In genomic region chr1:158371188-158371953, GRCh38 we compare ENCODE assay signal across 9 cellular contexts.
DNase-seq lines count a peak whose midpoint lies in the region; ATAC-seq and TF ChIP-seq lines count a peak whose summit lies in the region.
"Had no signal": no experiment of that assay in that cellular context is flagged by ENCODE, and none has a peak within 500 bp of the region (broad histone marks: within the 10 kb centered on the region; RNA-seq: fewer than 3 reads in every experiment).

No MANE protein-coding gene starts in this region.

- H3K27me3 ChIP-seq in HAP-1 (ENCODE audit: low read depth): no peaks in the 10 kb centered on the region

- in situ Hi-C loops in GM13976 (cut with MboI; ENCODE audit: low sequenced_read_pairs, unreplicated experiment): no loop called here
- in situ Hi-C loops in HAP-1 (cut with MboI; ENCODE audit: low sequenced_read_pairs): no loop called here

- no peak for TF ChIP-seq CTCF in GM13976 (IDR thresholded peaks at IDR 0.05; ENCODE audit: borderline replicate concordance, control extremely low read depth, extremely low read depth, insufficient read depth, missing control alignments)

- no peaks in the 10 kb centered on the region for H3K4me1 ChIP-seq in HAP-1

- no peak overlapping the region for H3K4me3 ChIP-seq in HAP-1

- H3K9me3 ChIP-seq in HAP-1: no peaks in the 10 kb centered on the region

- ATAC-seq in GM18870 (IDR thresholded peaks at IDR 0.05; ENCODE audit: unreplicated experiment) (peak; percentile 96), GM21526 (IDR thresholded peaks at IDR 0.05; ENCODE audit: low FRiP score, unreplicated experiment) (peak; percentile 93), HG03354 (IDR thresholded peaks at IDR 0.05; ENCODE audit: poor library complexity, severe bottlenecking, unreplicated experiment) (peak; percentile 91)

- H3K36me3 ChIP-seq in HAP-1 (replicated peaks): no peaks in the 10 kb centered on the region

- peak; percentile 61 for DNase-seq in stimulated activated CD4-positive, alpha-beta T cell treated with anti-CD3 and anti-CD28 coated beads, Interleukin-1b, Interleukin-23, amount 100 ng/mL, for 48 hours
- DNase-seq in NCI-H1417 (lab: John Stamatoyannopoulos, UW): no peak
- no peak for DNase-seq in GM13976 (ENCODE audit: low spot score)
- DNase-seq in effector CD8-positive, alpha-beta T cell (lab: John Stamatoyannopoulos, UW): no peak
- DNase-seq in HAP-1 (ENCODE audit: low spot score in 2 of 2): no peak
- DNase-seq: SHP77 treated with DMSO at 0.1 percent for 48 hours had no signal
